In the genomic region with DNA sequence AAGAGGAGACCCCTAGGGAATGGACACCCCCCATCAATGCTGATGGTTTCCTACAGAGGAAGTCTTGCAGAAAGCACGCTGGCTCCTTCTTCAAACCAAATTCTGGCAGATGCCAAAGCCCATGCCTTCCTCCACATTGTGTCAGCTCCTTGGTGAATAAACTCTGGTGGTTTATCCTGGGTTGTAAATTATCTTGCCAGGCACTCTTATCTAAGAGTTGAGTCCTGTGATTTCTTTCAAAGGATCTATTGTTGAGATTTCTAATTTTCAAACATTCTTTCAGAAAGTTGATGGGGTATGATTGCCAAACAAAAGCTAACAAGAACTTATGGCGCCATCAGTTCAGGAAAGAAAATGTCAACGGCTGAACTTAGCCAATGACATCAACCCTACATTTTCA, we compare ENCODE assay signal across 10 cellular contexts.
"Had no signal": no experiment of that assay in that cellular context is flagged by ENCODE, and none has a peak within 500 bp of the region (broad histone marks: within the 10 kb centered on the region; RNA-seq: fewer than 3 reads in every experiment).

No MANE protein-coding gene starts in this region.

- H3K36me3 Mint-ChIP-seq: IgD-negative memory B cell had no signal

- H2AFZ ChIP-seq: GM23248 had no signal

- H3K4me1 Mint-ChIP-seq: IgD-negative memory B cell had no signal

- H3K27ac ChIP-seq: GM23248, HL-60 had no signal

- H3K4me3 ChIP-seq: GM23248, HAP-1 had no signal

- DNase-seq: GM23248, GOT3, HFFc6, KBM-7 had no signal

- FAIRE-seq: H54, HepG2 had no signal

- H3K4me1 ChIP-seq: HAP-1 had no signal

- H3K36me3 ChIP-seq: HAP-1 had no signal

- H3K9ac ChIP-seq: GM23248 had no signal

- ATAC-seq: HCT116, HepG2 had no signal

- H3K9me3 ChIP-seq: HAP-1 had no signal

- H3K4me3 Mint-ChIP-seq: HFFc6, IgD-negative memory B cell had no signal

- H3K27ac Mint-ChIP-seq: HFFc6, IgD-negative memory B cell had no signal
